32 cellular contexts compared by ENCODE assay signal in genomic region chr20:23939063-23939462, GRCh38. TPM values are rescaled to one million over a fixed set of nuclear protein-coding genes. Genes with fewer than 3 reads are reported as not detected.
DNase-seq lines count a peak whose midpoint lies in the region; ATAC-seq, FAIRE-seq and TF ChIP-seq lines count a peak whose summit lies in the region.
"Had no signal": no experiment of that assay in that cellular context is flagged by ENCODE, and none has a peak within 500 bp of the region (broad histone marks: within the 10 kb centered on the region; RNA-seq: fewer than 3 reads in every experiment).

No MANE protein-coding gene starts in this region.

- no peak overlapping the region for H2BK120ac ChIP-seq in neuronal stem cell (ENCODE audit: low read depth, low read length)

- H3K18ac ChIP-seq in neuronal stem cell (ENCODE audit: low read length): no peak overlapping the region

- H3K4me2 ChIP-seq in neuronal stem cell (ENCODE audit: insufficient read depth, low read length, poor library complexity, severe bottlenecking): no peak overlapping the region
- H3K4me2 ChIP-seq: BLaER1 had no signal

- H2BK12ac ChIP-seq in neuronal stem cell (ENCODE audit: low read length): no peak overlapping the region

- DNase-seq in left ventricle myocardium superior: no peak
- DNase-seq in left ventricle myocardium inferior: no peak
- no peak for DNase-seq in left lobe of liver (ENCODE audit: low spot score)
- no peak for DNase-seq in neuronal stem cell (ENCODE audit: low spot score)
- DNase-seq in upper lobe of right lung: peak; percentile 61
- DNase-seq in activated CD4-positive, alpha-beta T cell treated with anti-CD3 and anti-CD28 coated beads, Interleukin-2, amount 50 U/mL, for 4 hours: no peak
- DNase-seq in stimulated activated CD4-positive, alpha-beta T cell treated with anti-CD3 and anti-CD28 coated beads, Interleukin-12 subunit alpha, Interleukin-12 subunit beta, amount 100 ng/mL, for 4 hours: no peak
- DNase-seq in GM12891 (ENCODE audit: insufficient read length, low spot score): no peak
- DNase-seq: 8988T; ACHN; BE2C; C1 segment of cervical spinal cord; CD4-positive, alpha-beta memory T cell; CD4-positive, CD25-positive, alpha-beta regulatory T cell; CD8-positive, alpha-beta memory T cell; COR-L47; DMS 273 treated with DMSO at 0.1 percent for 48 hours; DMS153; DMS53; DMS79; DND-41; EL; GDM1 had no signal

- H3K27me3 ChIP-seq in left ventricle myocardium inferior (ENCODE audit: low read depth): peaks cover 15% of the 10 kb centered on the region
- H3K27me3 ChIP-seq in neuronal stem cell (ENCODE audit: control insufficient read depth in 3 of 3, insufficient read depth in 3 of 3, low read depth in 1 of 3, low read length in 3 of 3): peaks cover 0 to 2% (median 0%) of the 10 kb centered on the region in 3 experiments
- H3K27me3 ChIP-seq in upper lobe of right lung: peaks cover 6% of the 10 kb centered on the region
- H3K27me3 ChIP-seq: BE2C, BLaER1 had no signal

- H3K14ac ChIP-seq in neuronal stem cell (ENCODE audit: low read length): no peak overlapping the region

- no peak overlapping the region for H4K91ac ChIP-seq in neuronal stem cell (ENCODE audit: low read depth, low read length, poor library complexity)

- H2AFZ ChIP-seq in neuronal stem cell (ENCODE audit: low read length): no peak overlapping the region

- TF ChIP-seq CTCF in left ventricle myocardium inferior (IDR thresholded peaks at IDR 0.05; ENCODE audit: borderline replicate concordance) (no peak), upper lobe of right lung (IDR thresholded peaks at IDR 0.05) (no peak)

- H3K9me3 ChIP-seq in left ventricle myocardium inferior (replicated peaks) (peaks cover 5% of the 10 kb centered on the region), neuronal stem cell (replicated peaks in 1 of 2; ENCODE audit: control insufficient read depth in 2 of 2, insufficient read depth in 1 of 2, low read depth in 1 of 2, low read length in 2 of 2) (no peaks in the 10 kb centered on the region), upper lobe of right lung (no peaks in the 10 kb centered on the region)
- H3K9me3 ChIP-seq: BE2C had no signal

- H4K8ac ChIP-seq in neuronal stem cell (ENCODE audit: low read depth, low read length): no peak overlapping the region

- H2AK5ac ChIP-seq in neuronal stem cell (ENCODE audit: low read depth, low read length): peak overlapping the region; percentile 32

- H2BK5ac ChIP-seq in neuronal stem cell (ENCODE audit: low read length): no peak overlapping the region

- WGBS in neuronal stem cell (ENCODE audit: extremely low coverage in 2 of 2, insufficient read length in 2 of 2, insufficient replicate concordance in 1 of 2), 2 donors: no CpG with 5 or more reads among the region's 2 CpGs

- H3K4ac ChIP-seq in neuronal stem cell (ENCODE audit: low read length): no peak overlapping the region

- no peaks in the 10 kb centered on the region for H3K36me3 ChIP-seq in left ventricle myocardium inferior
- no peaks in the 10 kb centered on the region for H3K36me3 ChIP-seq in neuronal stem cell (replicated peaks in 1 of 2; ENCODE audit: control insufficient read depth in 2 of 2, insufficient read depth in 2 of 2, low read length in 2 of 2)
- no peaks in the 10 kb centered on the region for H3K36me3 ChIP-seq in upper lobe of right lung
- H3K36me3 ChIP-seq: BE2C, BLaER1 had no signal

- FAIRE-seq in GM12891 (lab: Jason Lieb, UNC): no peak
- FAIRE-seq: A204.1, GM12878, GM19239 had no signal

- H3K27ac ChIP-seq in left ventricle myocardium inferior (replicated peaks): no peak overlapping the region
- H3K27ac ChIP-seq in neuronal stem cell (replicated peaks; ENCODE audit: low read length): no peak overlapping the region
- H3K27ac ChIP-seq in upper lobe of right lung: no peak overlapping the region
- H3K27ac ChIP-seq: BLaER1 had no signal

- intact Hi-C loops in left ventricle myocardium superior (cut with micrococcal nuclease) (no loop called here), left ventricle myocardium inferior (cut with micrococcal nuclease) (no loop called here), upper lobe of right lung (cut with DNase I) (no loop called here)

- H3K9ac ChIP-seq in neuronal stem cell (ENCODE audit: low read depth, low read length, poor library complexity): peak overlapping the region; percentile 55
- H3K9ac ChIP-seq: BLaER1 had no signal

- no peak for TF ChIP-seq POLR2A in GM12891 (IDR thresholded peaks at IDR 0.05; ENCODE audit: low read depth, low read length)

- H3K4me3 ChIP-seq in left ventricle myocardium inferior: no peak overlapping the region
- no peak overlapping the region for H3K4me3 ChIP-seq in neuronal stem cell (ENCODE audit: low read length in 2 of 2)
- no peak overlapping the region for H3K4me3 ChIP-seq in upper lobe of right lung
- H3K4me3 ChIP-seq: BLaER1, GM12878 had no signal

- peak overlapping the region; percentile 44 for H3K23ac ChIP-seq in neuronal stem cell (ENCODE audit: low read depth, low read length, poor library complexity)

- ATAC-seq in left ventricle myocardium superior: peak; percentile 65
- peak; percentile 61 for ATAC-seq in left lobe of liver
- ATAC-seq in upper lobe of right lung: peak; percentile 49
- ATAC-seq: GM12878 had no signal

- H2BK15ac ChIP-seq in neuronal stem cell (ENCODE audit: low read length): no peak overlapping the region

- H3K4me1 ChIP-seq in left ventricle myocardium inferior (peaks cover 7% of the 10 kb centered on the region), neuronal stem cell (ENCODE audit: control insufficient read depth in 2 of 2, insufficient read depth in 1 of 2, low read depth in 1 of 2, low read length in 2 of 2) (no peaks in the 10 kb centered on the region), upper lobe of right lung (no peaks in the 10 kb centered on the region)
- H3K4me1 ChIP-seq: BE2C, BLaER1 had no signal

- no peaks in the 10 kb centered on the region for H3K79me1 ChIP-seq in neuronal stem cell (ENCODE audit: low read depth, low read length)

TF ChIP-seq in GM12891, 5 proteins besides CTCF, POLR2A, EP300 and RAD21:
- TF ChIP-seq PAX5 (IDR thresholded peaks at IDR 0.05; ENCODE audit: insufficient read depth, low read length, severe bottlenecking): no peak
- no peak for TF ChIP-seq TAF1 (IDR thresholded peaks at IDR 0.05; ENCODE audit: low read depth, low read length)
- TF ChIP-seq POU2F2 (IDR thresholded peaks at IDR 0.05; ENCODE audit: low read depth, low read length): no peak
TF ChIP-seq in GM12891: peak in this region for 0.

RNA-seq across cellular contexts. Expression of gene GGTLC1, which starts 49.5 kb away (rescaled TPM):
- total RNA-seq in left ventricle myocardium superior (not detected), left ventricle myocardium inferior (not detected), left lobe of liver (not detected), upper lobe of right lung (105 TPM)
- not detected for polyA plus RNA-seq in neuronal stem cell (2013, experiment 1 of 2)
- polyA plus RNA-seq in neuronal stem cell (2013, experiment 2 of 2): not detected
- polyA plus RNA-seq in GM12891 (2012; ENCODE audit: low read depth, missing spikeins): not detected
- total RNA-seq: A673; CD4-positive, alpha-beta memory T cell; CD4-positive, CD25-positive, alpha-beta regulatory T cell; CD8-positive, alpha-beta memory T cell; Daoy; G401; GM12878 had no signal
- polyA plus RNA-seq: AG04450; CD14-positive monocyte; CD4-positive, alpha-beta memory T cell; CD4-positive, CD25-positive, alpha-beta regulatory T cell; CD8-positive, alpha-beta memory T cell; GM12878 had no signal

RNA-seq across cellular contexts. Expression of gene CST5, which starts 59.5 kb away (rescaled TPM):
- total RNA-seq in left ventricle myocardium superior (not detected), left ventricle myocardium inferior (not detected), left lobe of liver (not detected), upper lobe of right lung (0.55 TPM)
- polyA plus RNA-seq in neuronal stem cell (2013, experiment 1 of 2): not detected
- polyA plus RNA-seq in neuronal stem cell (2013, experiment 2 of 2): not detected
- polyA plus RNA-seq in GM12891 (2012; ENCODE audit: low read depth, missing spikeins): not detected
- total RNA-seq: A673; CD4-positive, alpha-beta memory T cell; CD4-positive, CD25-positive, alpha-beta regulatory T cell; CD8-positive, alpha-beta memory T cell; Daoy; G401; GM12878 had no signal
- polyA plus RNA-seq: AG04450; CD14-positive monocyte; CD4-positive, alpha-beta memory T cell; CD4-positive, CD25-positive, alpha-beta regulatory T cell; CD8-positive, alpha-beta memory T cell; GM12878 had no signal

Comparison
In these comparisons a context has a peak if more than half of its experiments do, and no peak if none do; other contexts are left out.
1. RNA of gene GGTLC1, which starts 49.5 kb away (total RNA-seq): 105 TPM in upper lobe of right lung (single experiment); not detected in left lobe of liver (single experiment), not detected in left ventricle myocardium superior (single experiment) and not detected in left ventricle myocardium inferior (single experiment); every median in the first group is over 10 times any median in the second.
2. Peak in every context shown above with its lines, with median percentiles within 50 percentile points of each other: ATAC-seq.